In genomic region chr1:186948542-186948941, GRCh38 we compare ENCODE assay signal across 20 cellular contexts.
DNase-seq lines count a peak whose midpoint lies in the region; ATAC-seq and TF ChIP-seq lines count a peak whose summit lies in the region.
"Had no signal": no experiment of that assay in that cellular context is flagged by ENCODE, and none has a peak within 500 bp of the region (broad histone marks: within the 10 kb centered on the region; RNA-seq: fewer than 3 reads in every experiment).

No MANE protein-coding gene starts in this region.

- no peak overlapping the region for H3K27ac ChIP-seq in WERI-Rb-1
- no peak overlapping the region for H3K27ac ChIP-seq in RWPE1
- H3K27ac ChIP-seq: uterus had no signal

- no peaks in the 10 kb centered on the region for H3K79me2 ChIP-seq in Loucy (ENCODE audit: insufficient read depth, low read length)

- H3K36me3 ChIP-seq in Loucy (ENCODE audit: insufficient read depth, low read length) (no peaks in the 10 kb centered on the region), WERI-Rb-1 (no peaks in the 10 kb centered on the region), mucosa of descending colon (ENCODE audit: low read depth) (no peaks in the 10 kb centered on the region)
- H3K36me3 ChIP-seq: uterus had no signal

- H2AFZ ChIP-seq in Loucy (ENCODE audit: low read length): peak overlapping the region; percentile 63

- H4K20me1 ChIP-seq in Loucy (ENCODE audit: insufficient read depth, low read length, poor library complexity, severe bottlenecking): no peaks in the 10 kb centered on the region

- H3K9me3 Mint-ChIP-seq in stimulated activated memory B cell treated with anti-CD40 and anti-IgM and Interleukin-4, amounts not matched to agents 10 μg/mL and 1 μg/mL and 100 μg/mL, for 72 hours: no peaks in the 10 kb centered on the region
- H3K9me3 Mint-ChIP-seq: activated naive CD8-positive, alpha-beta T cell treated with anti-CD3 and anti-CD28 coated beads, Interleukin-2, amount 50 U/mL, for 24 hours; activated T-helper 2 cell treated with anti-CD3 and anti-CD28 coated beads, Interferon-gamma antibody, Interleukin-2, Interleukin-4, amounts not matched to agents 10 μg/mL and 5 μg/mL and 100 μg/mL, durations not matched to agents 14 hours and 24 hours and 36 hours had no signal

- H3K4me1 Mint-ChIP-seq in stimulated activated memory B cell treated with anti-CD40 and anti-IgM and Interleukin-4, amounts not matched to agents 10 μg/mL and 1 μg/mL and 100 μg/mL, for 72 hours: peaks cover 6% of the 10 kb centered on the region
- H3K4me1 Mint-ChIP-seq: activated naive CD8-positive, alpha-beta T cell treated with anti-CD3 and anti-CD28 coated beads, Interleukin-2, amount 50 U/mL, for 24 hours; CD8-positive, alpha-beta memory T cell; central memory CD8-positive, alpha-beta T cell had no signal

- no peaks in the 10 kb centered on the region for H3K4me1 ChIP-seq in Loucy (ENCODE audit: insufficient read depth, low read length, poor library complexity, severe bottlenecking)
- no peaks in the 10 kb centered on the region for H3K4me1 ChIP-seq in mucosa of descending colon (ENCODE audit: low read depth)
- H3K4me1 ChIP-seq: uterus had no signal

- H3K27me3 Mint-ChIP-seq in stimulated activated memory B cell treated with anti-CD40 and anti-IgM and Interleukin-4, amounts not matched to agents 10 μg/mL and 1 μg/mL and 100 μg/mL, for 72 hours: peaks cover 2% of the 10 kb centered on the region
- H3K27me3 Mint-ChIP-seq: activated naive CD8-positive, alpha-beta T cell treated with anti-CD3 and anti-CD28 coated beads, Interleukin-2, amount 50 U/mL, for 24 hours; CD8-positive, alpha-beta memory T cell; central memory CD8-positive, alpha-beta T cell had no signal

- no peaks in the 10 kb centered on the region for H3F3A ChIP-seq in Loucy (ENCODE audit: low read depth)

- POLR2A ChIA-PET in RWPE1 (lab: Yijun Ruan, JAX; ENCODE audit: low non-redundant PET): no interaction called here

- no peaks in the 10 kb centered on the region for H3K27me3 ChIP-seq in Loucy (ENCODE audit: insufficient read depth, low read length, poor library complexity, severe bottlenecking)
- no peaks in the 10 kb centered on the region for H3K27me3 ChIP-seq in WERI-Rb-1 (ENCODE audit: insufficient read depth, low read depth, severe bottlenecking)
- H3K27me3 ChIP-seq: uterus had no signal

- H3K9me2 ChIP-seq in Loucy (replicated peaks; ENCODE audit: low read depth, low read length): no peaks in the 10 kb centered on the region

- ATAC-seq in mucosa of descending colon: no peak
- ATAC-seq in stimulated activated memory B cell treated with anti-CD40 and anti-IgM and Interleukin-4, amounts not matched to agents 10 μg/mL and 1 μg/mL and 100 μg/mL, for 72 hours: no peak
- ATAC-seq: activated CD4-positive, CD25-positive, alpha-beta regulatory T cell treated with anti-CD3 and anti-CD28 coated beads, Interleukin-2, amount 50 U/mL, for 24 hours; activated naive CD8-positive, alpha-beta T cell treated with anti-CD3 and anti-CD28 coated beads, Interleukin-2, amount 50 U/mL, for 24 hours; left ventricle myocardium superior; Right ventricle myocardium inferior had no signal

- H3K27ac Mint-ChIP-seq in stimulated activated memory B cell treated with anti-CD40 and anti-IgM and Interleukin-4, amounts not matched to agents 10 μg/mL and 1 μg/mL and 100 μg/mL, for 72 hours: no peak overlapping the region
- H3K27ac Mint-ChIP-seq: activated naive CD8-positive, alpha-beta T cell treated with anti-CD3 and anti-CD28 coated beads, Interleukin-2, amount 50 U/mL, for 24 hours; activated T-helper 2 cell treated with anti-CD3 and anti-CD28 coated beads, Interferon-gamma antibody, Interleukin-2, Interleukin-4, amounts not matched to agents 10 μg/mL and 5 μg/mL and 100 μg/mL, durations not matched to agents 14 hours and 24 hours and 36 hours; CD8-positive, alpha-beta memory T cell had no signal

- DNase-seq in CMK (ENCODE audit: low read depth) (peak; percentile 84), WERI-Rb-1 (peak; percentile 14), fibroblast of the aortic adventitia (ENCODE audit: low read depth) (peak; percentile 19), mucosa of descending colon (no peak), RWPE1 (ENCODE audit: low spot score) (no peak)
- DNase-seq in activated CD4-positive, alpha-beta T cell treated with anti-CD3 and anti-CD28 coated beads, Interleukin-2, amount 50 U/mL, for 1 hour: no peak
- DNase-seq: activated naive CD8-positive, alpha-beta T cell treated with anti-CD3 and anti-CD28 coated beads, Interleukin-2, amount 50 U/mL, for 24 hours; CD8-positive, alpha-beta memory T cell; foreskin melanocyte; left ventricle myocardium superior; MM.1S; NCI-H1930; NCI-H510A; uterus had no signal

- H3K36me3 Mint-ChIP-seq in stimulated activated memory B cell treated with anti-CD40 and anti-IgM and Interleukin-4, amounts not matched to agents 10 μg/mL and 1 μg/mL and 100 μg/mL, for 72 hours: no peaks in the 10 kb centered on the region
- H3K36me3 Mint-ChIP-seq: CD8-positive, alpha-beta memory T cell had no signal

- no peak overlapping the region for H3K4me3 Mint-ChIP-seq in stimulated activated memory B cell treated with anti-CD40 and anti-IgM and Interleukin-4, amounts not matched to agents 10 μg/mL and 1 μg/mL and 100 μg/mL, for 72 hours
- H3K4me3 Mint-ChIP-seq: activated naive CD8-positive, alpha-beta T cell treated with anti-CD3 and anti-CD28 coated beads, Interleukin-2, amount 50 U/mL, for 24 hours; CD8-positive, alpha-beta memory T cell; central memory CD8-positive, alpha-beta T cell had no signal

- no peak overlapping the region for H3K9ac ChIP-seq in Loucy (ENCODE audit: low read depth, low read length, poor library complexity, severe bottlenecking)

- CTCF ChIA-PET in RWPE1 (lab: Yijun Ruan, JAX): no interaction called here

- no peak for TF ChIP-seq CTCF in Loucy (conservative IDR thresholded peaks at IDR 0.05; ENCODE audit: low read length)
- no peak for TF ChIP-seq CTCF in WERI-Rb-1 (IDR thresholded peaks at IDR 0.05; ENCODE audit: low read depth, low read length)
- no peak for TF ChIP-seq CTCF in fibroblast of the aortic adventitia (IDR thresholded peaks at IDR 0.05; ENCODE audit: insufficient read depth, low read length)
- no peak for TF ChIP-seq CTCF in mucosa of descending colon (IDR thresholded peaks at IDR 0.05)
- TF ChIP-seq CTCF in RWPE1 (conservative IDR thresholded peaks at IDR 0.05; ENCODE audit: low read depth): no peak

- H3K4me3 ChIP-seq in Loucy (ENCODE audit: low read length, poor library complexity, severe bottlenecking): no peak overlapping the region
- peak overlapping the region; percentile 8; the same call in 1 of the 2 replicates for H3K4me3 ChIP-seq in WERI-Rb-1 (ENCODE audit: low read depth, low read length)
- H3K4me3 ChIP-seq in fibroblast of the aortic adventitia (ENCODE audit: low read depth, low read length): no peak overlapping the region
- no peak overlapping the region for H3K4me3 ChIP-seq in mucosa of descending colon
- H3K4me3 ChIP-seq: uterus had no signal

- intact Hi-C loops in mucosa of descending colon (cut with DNase I, micrococcal nuclease): no loop called here

- H3K9me3 ChIP-seq in Loucy (ENCODE audit: insufficient read depth, low read depth, low read length) (no peaks in the 10 kb centered on the region), WERI-Rb-1 (ENCODE audit: severe bottlenecking) (no peaks in the 10 kb centered on the region), mucosa of descending colon (no peaks in the 10 kb centered on the region)
- H3K9me3 ChIP-seq: uterus had no signal

- no peak overlapping the region for H3K4me2 ChIP-seq in Loucy (ENCODE audit: low read depth, low read length, poor library complexity, severe bottlenecking)

Comparison
In these comparisons a context has a peak if more than half of its experiments do, and no peak if none do; other contexts are left out.
1. DNase-seq: peak in CMK (single experiment), WERI-Rb-1 (single experiment) and fibroblast of the aortic adventitia (single experiment); none in mucosa of descending colon (0 of 3), activated CD4-positive, alpha-beta T cell treated with anti-CD3 and anti-CD28 coated beads, Interleukin-2, amount 50 U/mL, for 1 hour (single experiment) and RWPE1 (single experiment).